Comparison of ENCODE assay signal across 10 cellular contexts in the genomic region with DNA sequence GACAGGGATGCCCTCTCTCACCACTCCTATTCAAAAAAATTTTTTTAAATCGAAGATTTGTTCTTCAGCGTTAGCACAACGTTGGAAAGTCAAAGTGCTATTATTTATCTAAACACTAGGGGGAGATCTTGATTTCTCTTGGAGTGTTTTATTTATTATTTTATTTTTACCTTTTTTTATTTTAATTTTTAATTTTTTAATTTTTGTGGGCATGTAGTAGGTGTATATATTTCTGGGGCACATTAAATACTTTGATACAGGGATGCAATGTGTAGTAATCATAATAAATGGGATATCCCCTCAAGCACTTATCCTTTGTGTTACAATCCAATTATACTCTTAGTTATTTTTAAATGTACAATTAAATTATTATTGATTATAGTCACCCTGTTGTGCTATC. TPM values are rescaled to one million over a fixed set of nuclear protein-coding genes. Genes with fewer than 3 reads are reported as not detected.
DNase-seq lines count a peak whose midpoint lies in the region; ATAC-seq, FAIRE-seq and TF ChIP-seq lines count a peak whose summit lies in the region.
"Had no signal": no experiment of that assay in that cellular context is flagged by ENCODE, and none has a peak within 500 bp of the region (broad histone marks: within the 10 kb centered on the region; RNA-seq: fewer than 3 reads in every experiment).

No MANE protein-coding gene starts in this region.

- no peaks in the 10 kb centered on the region for H3K36me3 ChIP-seq in A673 (ENCODE audit: insufficient read depth, low read length, poor library complexity, severe bottlenecking)

- CTCF ChIA-PET in A673 (lab: Charles Lee), result no interaction called here

- H3K4me1 ChIP-seq in A673 (ENCODE audit: insufficient read depth, low read length, poor library complexity, severe bottlenecking), result peaks cover 1% of the 10 kb centered on the region

- FAIRE-seq in TTC549 (lab: Jason Lieb, UNC) (peak; percentile 90), islet of Langerhans (lab: Jason Lieb, UNC) (peak; percentile 84)

- no TSS peak for BruUV-seq in A673 (replicated peaks; lab: Mats Ljungman, UMichigan)

- POLR2A ChIA-PET in A673 (lab: Charles Lee; ENCODE audit: low non-redundant PET), result no interaction called here

- H3K4me3 ChIP-seq in A673 (ENCODE audit: low read depth, low read length, poor library complexity, severe bottlenecking), result no peak overlapping the region

- DNase-seq in A673 (ENCODE audit: low spot score) (peak; percentile 29), NCI-H187 (lab: John Stamatoyannopoulos, UW) (no peak), ecto neural progenitor cell (ENCODE audit: low spot score) (no peak)
- DNase-seq: activated gamma-delta T cell, nucleus accumbens had no signal

- ATAC-seq in HG03025 (IDR thresholded peaks at IDR 0.05; ENCODE audit: low FRiP score, unreplicated experiment) (no peak), HG02623 (IDR thresholded peaks at IDR 0.05; ENCODE audit: unreplicated experiment) (no peak)

- H3K27ac ChIP-seq in A673 (ENCODE audit: low read depth, low read length, poor library complexity, severe bottlenecking), result no peak overlapping the region

- H3K9me3 ChIP-seq in A673 (ENCODE audit: low read depth, low read length, poor library complexity, severe bottlenecking), result no peaks in the 10 kb centered on the region

- H3K27me3 ChIP-seq in A673 (replicated peaks; ENCODE audit: insufficient read depth, low read depth, low read length, poor library complexity), result no peaks in the 10 kb centered on the region

- TF ChIP-seq CTCF in A673 (conservative IDR thresholded peaks at IDR 0.05; ENCODE audit: low read depth, low read length), result peak; percentile 55
- TF ChIP-seq CTCF in GM12873 (IDR thresholded peaks at IDR 0.05; ENCODE audit: insufficient read depth, low read depth, low read length, missing control alignments), result peak; percentile 25

- intact Hi-C loops in A673 (cut with micrococcal nuclease; ENCODE audit: unreplicated experiment), result loop anchor here (5.0 to 10.0 kb wide), 2 partner anchors 97 to 519 kb away; no protein-coding TSS in a partner anchor

RNA-seq across cellular contexts. Expression of gene SLC10A4, which starts 37.4 kb away (rescaled TPM):
- 4.4 and 5.2 TPM in 2 replicates for total RNA-seq in A673 (2021)

RNA-seq across cellular contexts. Expression of gene ZAR1, which starts 44.3 kb away (rescaled TPM):
- 0.28 TPM in 1 of 2 replicates, not detected in the other for total RNA-seq in A673 (2021)
